Comparison of ENCODE assay signal across 29 cellular contexts in the genomic region with DNA sequence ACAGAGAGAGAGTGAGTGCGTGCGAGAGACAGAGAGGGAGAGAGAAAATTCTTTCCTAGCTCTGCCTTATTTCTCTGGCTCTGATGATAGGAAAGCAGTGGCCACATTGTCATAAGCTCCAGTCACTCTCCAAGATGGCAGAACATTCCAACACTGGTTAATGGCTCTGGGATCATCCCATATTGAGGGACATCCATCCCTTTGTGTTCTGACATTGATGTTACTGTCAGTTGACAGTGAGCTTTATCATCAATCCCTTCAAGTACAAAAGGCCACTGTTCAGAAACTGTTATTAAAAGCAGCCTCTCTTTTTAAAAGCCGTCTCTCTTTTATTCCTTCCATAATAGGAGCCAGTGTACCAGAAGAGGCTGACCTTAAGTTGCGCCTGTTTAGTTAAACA.
"Had no signal": no experiment of that assay in that cellular context is flagged by ENCODE, and none has a peak within 500 bp of the region (broad histone marks: within the 10 kb centered on the region; RNA-seq: fewer than 3 reads in every experiment).

No MANE protein-coding gene starts in this region.

- DNase-seq: activated B cell treated with CpG ODN at 0.5 μM for 24 hours; activated CD4-positive, alpha-beta memory T cell treated with anti-CD3 and anti-CD28 coated beads, Interleukin-2, amount 10 ng/mL, durations not matched to agents 7 days and 5 days; activated CD4-positive, alpha-beta T cell treated with anti-CD3 and anti-CD28 coated beads for 4 hours; activated CD4-positive, CD25-positive, alpha-beta regulatory T cell treated with anti-CD3 and anti-CD28 coated beads, Interleukin-2, amount 50 U/mL, for 72 hours; activated gamma-delta T cell; activated naive CD4-positive, alpha-beta T cell treated with Interleukin-2 at 50 U/mL for 16 hours; activated naive CD8-positive, alpha-beta T cell treated with anti-CD3 and anti-CD28 coated beads, Interleukin-2, amount 10 ng/mL, durations not matched to agents 7 days and 5 days; activated T-cell treated with anti-CD3 and anti-CD28 coated beads, Interleukin-2, amount 50 U/mL, for 24 hours; NCI-H1105 treated with DMSO at 0.1 percent for 48 hours; NCI-H1436; NCI-H1694; NCI-H1930; NCI-H2081 treated with DMSO at 0.1 percent for 48 hours; NCI-H510A; NCI-H69; NK-92 treated with Interleukin-12 subunit alpha and Interleukin-12 subunit beta, amount 100 ng/mL, for 24 hours; PC-3; Peyer's patch; RPMI8226; SHP77 treated with DMSO at 0.1 percent for 48 hours; SW 1271; T-helper 1 cell; T-helper 2 cell; T-helper 9 cell had no signal

- ATAC-seq: K562, PC-3, SK-N-SH treated with all-trans-retinoic acid at 6 μM for 48 hours had no signal

- H3K9me3 Mint-ChIP-seq: activated naive CD8-positive, alpha-beta T cell treated with anti-CD3 and anti-CD28 coated beads, Interleukin-2, amount 10 ng/mL, durations not matched to agents 7 days and 5 days had no signal

- H3K27ac Mint-ChIP-seq: activated B cell treated with CpG ODN at 0.5 μM for 24 hours; activated CD4-positive, alpha-beta memory T cell treated with anti-CD3 and anti-CD28 coated beads, Interleukin-2, amount 10 ng/mL, durations not matched to agents 7 days and 5 days; activated naive CD4-positive, alpha-beta T cell treated with anti-CD3 and anti-CD28 coated beads, Interleukin-2, amount 50 U/mL, for 24 hours; activated naive CD8-positive, alpha-beta T cell treated with anti-CD3 and anti-CD28 coated beads, Interleukin-2, amount 10 ng/mL, durations not matched to agents 7 days and 5 days; activated T-cell treated with anti-CD3 and anti-CD28 coated beads, Interleukin-2, amount 50 U/mL, for 24 hours; activated T-helper 2 cell treated with anti-CD3 and anti-CD28 coated beads, Interferon-gamma antibody, Interleukin-2, Interleukin-4, amounts not matched to agents 10 μg/mL and 5 μg/mL and 100 μg/mL, durations not matched to agents 14 hours and 24 hours and 36 hours had no signal

- H3K4me1 Mint-ChIP-seq: activated B cell treated with CpG ODN at 0.5 μM for 24 hours; activated CD4-positive, alpha-beta memory T cell treated with anti-CD3 and anti-CD28 coated beads, Interleukin-2, amount 10 ng/mL, durations not matched to agents 7 days and 5 days; activated naive CD4-positive, alpha-beta T cell treated with anti-CD3 and anti-CD28 coated beads, Interleukin-2, amount 50 U/mL, for 24 hours; activated naive CD8-positive, alpha-beta T cell treated with anti-CD3 and anti-CD28 coated beads, Interleukin-2, amount 10 ng/mL, durations not matched to agents 7 days and 5 days; central memory CD8-positive, alpha-beta T cell had no signal

- H3K36me3 Mint-ChIP-seq: activated naive CD4-positive, alpha-beta T cell treated with anti-CD3 and anti-CD28 coated beads, Interleukin-2, amount 50 U/mL, for 24 hours; activated naive CD8-positive, alpha-beta T cell treated with anti-CD3 and anti-CD28 coated beads, Interleukin-2, amount 10 ng/mL, durations not matched to agents 7 days and 5 days had no signal

- H3K4me3 Mint-ChIP-seq: activated B cell treated with CpG ODN at 0.5 μM for 24 hours; activated CD4-positive, alpha-beta memory T cell treated with anti-CD3 and anti-CD28 coated beads, Interleukin-2, amount 10 ng/mL, durations not matched to agents 7 days and 5 days; activated naive CD4-positive, alpha-beta T cell treated with anti-CD3 and anti-CD28 coated beads, Interleukin-2, amount 50 U/mL, for 24 hours; activated naive CD8-positive, alpha-beta T cell treated with anti-CD3 and anti-CD28 coated beads, Interleukin-2, amount 10 ng/mL, durations not matched to agents 7 days and 5 days; activated T-cell treated with anti-CD3 and anti-CD28 coated beads, Interleukin-2, amount 50 U/mL, for 24 hours; central memory CD8-positive, alpha-beta T cell had no signal

- H3K27me3 Mint-ChIP-seq: activated B cell treated with CpG ODN at 0.5 μM for 24 hours; activated CD4-positive, alpha-beta memory T cell treated with anti-CD3 and anti-CD28 coated beads, Interleukin-2, amount 10 ng/mL, durations not matched to agents 7 days and 5 days; activated naive CD4-positive, alpha-beta T cell treated with anti-CD3 and anti-CD28 coated beads, Interleukin-2, amount 50 U/mL, for 24 hours; activated naive CD8-positive, alpha-beta T cell treated with anti-CD3 and anti-CD28 coated beads, Interleukin-2, amount 10 ng/mL, durations not matched to agents 7 days and 5 days; activated T-cell treated with anti-CD3 and anti-CD28 coated beads, Interleukin-2, amount 50 U/mL, for 24 hours; central memory CD8-positive, alpha-beta T cell had no signal
